In the genomic region with DNA sequence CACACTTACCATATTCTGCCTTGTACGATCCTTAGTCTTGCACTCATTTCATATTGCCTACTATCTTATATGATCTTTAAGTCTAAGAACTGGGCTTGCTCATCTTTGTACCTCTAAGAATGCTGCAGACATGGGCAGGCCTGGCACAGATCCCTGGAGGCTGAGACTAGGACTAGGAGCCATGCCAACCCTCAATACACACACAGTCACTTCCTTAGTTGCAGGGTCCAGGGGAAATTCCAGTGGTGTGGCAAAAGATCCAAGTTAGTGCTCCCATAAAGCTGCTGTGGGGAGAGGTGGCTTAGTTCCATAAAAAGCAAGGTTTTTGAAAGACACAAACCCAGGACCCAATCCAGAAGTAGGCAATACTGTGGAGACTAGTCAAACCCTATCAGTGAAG, we compare ENCODE assay signal across 17 cellular contexts. TPM values are rescaled to one million over a fixed set of nuclear protein-coding genes. Genes with fewer than 3 reads are reported as not detected.
DNase-seq lines count a peak whose midpoint lies in the region; ATAC-seq and TF ChIP-seq lines count a peak whose summit lies in the region.
"Had no signal": no experiment of that assay in that cellular context is flagged by ENCODE, and none has a peak within 500 bp of the region (broad histone marks: within the 10 kb centered on the region; RNA-seq: fewer than 3 reads in every experiment).

No MANE protein-coding gene starts in this region.

- TF ChIP-seq CTCF in fibroblast of the aortic adventitia (IDR thresholded peaks at IDR 0.05; ENCODE audit: insufficient read depth, low read length) (no peak), testis (IDR thresholded peaks at IDR 0.05) (no peak)

- no peaks in the 10 kb centered on the region for H3K36me3 ChIP-seq in aorta (ENCODE audit: control insufficient read depth in 1 of 2, insufficient read depth in 2 of 2, low read length in 1 of 2)
- H3K36me3 ChIP-seq in testis (ENCODE audit: low read depth, missing control alignments), result no peaks in the 10 kb centered on the region
- H3K36me3 ChIP-seq: gastroesophageal sphincter, neutrophil, right atrium auricular region had no signal

- H3K27me3 ChIP-seq in aorta (ENCODE audit: control insufficient read depth in 1 of 2, insufficient read depth in 2 of 2, low read length in 1 of 2) (no peaks in the 10 kb centered on the region), testis (no peaks in the 10 kb centered on the region)
- H3K27me3 ChIP-seq: dorsolateral prefrontal cortex, gastroesophageal sphincter, neutrophil, right atrium auricular region had no signal

- H3K4me3 ChIP-seq in fibroblast of the aortic adventitia (ENCODE audit: low read depth, low read length), result no peak overlapping the region
- H3K4me3 ChIP-seq in aorta (ENCODE audit: low read length in 2 of 2), result no peak overlapping the region
- no peak overlapping the region for H3K4me3 ChIP-seq in testis
- H3K4me3 ChIP-seq: dorsolateral prefrontal cortex, gastroesophageal sphincter, right atrium auricular region had no signal

- DNase-seq in HT1080 (ENCODE audit: low read depth) (peak; percentile 83), astrocyte of the hippocampus (ENCODE audit: low read depth, low spot score) (peak; percentile 93), fibroblast of the aortic adventitia (ENCODE audit: low read depth) (peak; percentile 48), aorta (peak; percentile 57 to 68), testis (no peak), DMS79 (lab: John Stamatoyannopoulos, UW) (no peak)
- DNase-seq in activated effector memory CD4-positive, alpha-beta T cell treated with Interleukin-2 at 50 U/mL for 16 hours, result no peak
- DNase-seq: activated CD4-positive, alpha-beta memory T cell treated with anti-CD3 and anti-CD28 coated beads, Interleukin-2, amount 10 ng/mL, durations not matched to agents 7 days and 5 days; activated T-cell treated with anti-CD3 and anti-CD28 coated beads, Interleukin-2, amount 50 U/mL, for 48 hours; dorsolateral prefrontal cortex; islet precursor cell; midbrain; MV-4-11; substantia nigra had no signal

- WGBS in aorta, 2 donors, result 27 to 47% methylated on average over 1 of the region's 1 CpG
- WGBS in testis, 2 donors, result 91 to 92% methylated on average over 1 of the region's 1 CpG

- H3K4me1 ChIP-seq in aorta (ENCODE audit: control insufficient read depth in 1 of 2, insufficient read depth in 2 of 2, low read length in 2 of 2), result peaks cover 0 to 7% of the 10 kb centered on the region in 2 donors
- no peaks in the 10 kb centered on the region for H3K4me1 ChIP-seq in testis
- H3K4me1 ChIP-seq: gastroesophageal sphincter had no signal

- no peak for ATAC-seq in aorta (ENCODE audit: low FRiP score)
- ATAC-seq: gastroesophageal sphincter had no signal

- H3K9me3 ChIP-seq in aorta (ENCODE audit: control insufficient read depth, low read length), result no peaks in the 10 kb centered on the region
- H3K9me3 ChIP-seq in testis, result no peaks in the 10 kb centered on the region
- H3K9me3 ChIP-seq: neutrophil, right atrium auricular region had no signal

- TF ChIP-seq POLR2A in testis (IDR thresholded peaks at IDR 0.05), result no peak

- intact Hi-C loops in aorta (cut with DNase I), result no loop called here
- intact Hi-C loops in testis (cut with DNase I; ENCODE audit: low total_unique reads), result no loop called here

- peak overlapping the region in 1 of 2 donors; percentile 43 for H3K27ac ChIP-seq in aorta (ENCODE audit: low read depth in 1 of 2, low read length in 2 of 2)
- no peak overlapping the region for H3K27ac ChIP-seq in testis
- H3K27ac ChIP-seq: dorsolateral prefrontal cortex, gastroesophageal sphincter, neutrophil, right atrium auricular region had no signal

RNA-seq across cellular contexts. Expression of a gene that starts 59.9 kb away (rescaled TPM):
- not detected in 2 replicates for total RNA-seq in HT1080 (2014; rRNA removed; shearing (Covaris generic))
- not detected in 2 replicates for polyA plus RNA-seq in HT1080 (2015; cell fraction: cytosol; rRNA removed)
- not detected in 2 replicates for polyA plus RNA-seq in HT1080 (2015; cell fraction: nucleus; rRNA removed)
- total RNA-seq in fibroblast of the aortic adventitia (ENCODE audit: low replicate concordance), result 0.09 TPM in 1 of 2 replicates, not detected in the other
- 10 to 100 TPM; 24.8 to 45.8 TPM for total RNA-seq in aorta
- polyA plus RNA-seq in aorta, result 1 to 10 TPM; 1.6 to 2.0 TPM
- total RNA-seq in testis, result 1 to 10 TPM; 4.4 to 4.6 TPM
- polyA plus RNA-seq in testis (ENCODE audit: insufficient read depth, low read depth, low replicate concordance), result 6.1 TPM
- total RNA-seq: activated CD4-positive, alpha-beta memory T cell treated with anti-CD3 and anti-CD28 coated beads, Interleukin-2, amount 10 ng/mL, durations not matched to agents 7 days and 5 days had no signal

Comparison
In these comparisons a context has a peak if more than half of its experiments do, and no peak if none do; other contexts are left out.
1. DNase-seq: peak in HT1080 (single experiment), astrocyte of the hippocampus (single experiment), fibroblast of the aortic adventitia (single experiment) and aorta (2 of 2); none in activated effector memory CD4-positive, alpha-beta T cell treated with Interleukin-2 at 50 U/mL for 16 hours (single experiment), testis (single experiment) and DMS79 (single experiment).
2. RNA of a gene that starts 59.9 kb away (total RNA-seq): 24.8 to 45.8 TPM in aorta; 4.4 to 4.6 TPM in testis, 0.09 TPM in fibroblast of the aortic adventitia and not detected in HT1080; every median in the first group is over 4 times any median in the second.